1 cellular context compared by ENCODE assay signal in the genomic region with DNA sequence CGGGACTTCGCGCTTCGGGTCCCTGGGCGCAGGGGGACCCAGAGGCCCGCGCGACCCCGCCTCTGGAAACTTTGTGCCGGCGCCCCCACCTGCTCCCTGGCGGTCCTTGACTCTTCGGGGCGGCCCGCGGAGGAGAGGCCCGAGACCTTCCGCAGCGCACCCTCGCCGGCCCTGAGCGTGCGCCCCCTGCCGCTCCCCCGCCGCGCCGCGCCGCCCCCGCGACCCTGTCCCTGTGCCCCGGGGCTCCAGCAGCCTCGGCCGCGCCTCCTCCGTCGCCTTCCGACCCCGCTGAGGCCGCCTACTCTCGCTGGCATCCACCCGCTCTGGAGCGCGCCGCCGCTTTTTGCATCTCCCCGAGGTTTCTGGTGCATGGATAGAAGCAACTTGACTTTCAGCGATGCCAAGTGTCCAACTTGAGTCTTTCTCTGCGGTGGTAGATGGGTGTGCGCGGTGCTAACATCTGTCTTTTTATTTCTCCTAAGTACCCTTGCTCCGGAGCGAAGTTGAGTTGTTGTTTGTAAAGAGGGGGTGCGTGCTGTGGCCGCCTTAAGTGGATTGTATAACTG.
TF ChIP-seq lines count a peak whose summit lies in the region.

No MANE protein-coding gene starts in this region.

TF ChIP-seq in SK-N-SH, 30 proteins besides CTCF, POLR2A, EP300 and RAD21 (continued from another document):
- TF ChIP-seq CHD2 (IDR thresholded peaks at IDR 0.05; ENCODE audit: low read length, partially characterized antibody) (peak; percentile 31), SIN3A (IDR thresholded peaks at IDR 0.05; ENCODE audit: borderline replicate concordance, low read depth, low read length) (peak; percentile 44; the same call in 1 of the 2 replicates), RXRA (IDR thresholded peaks at IDR 0.05; ENCODE audit: borderline replicate concordance, low read depth) (no peak), GABPA (IDR thresholded peaks at IDR 0.05; ENCODE audit: low read depth) (no peak), RCOR1 (IDR thresholded peaks at IDR 0.05; ENCODE audit: low read length) (no peak)
- TF ChIP-seq, protein P1, sequence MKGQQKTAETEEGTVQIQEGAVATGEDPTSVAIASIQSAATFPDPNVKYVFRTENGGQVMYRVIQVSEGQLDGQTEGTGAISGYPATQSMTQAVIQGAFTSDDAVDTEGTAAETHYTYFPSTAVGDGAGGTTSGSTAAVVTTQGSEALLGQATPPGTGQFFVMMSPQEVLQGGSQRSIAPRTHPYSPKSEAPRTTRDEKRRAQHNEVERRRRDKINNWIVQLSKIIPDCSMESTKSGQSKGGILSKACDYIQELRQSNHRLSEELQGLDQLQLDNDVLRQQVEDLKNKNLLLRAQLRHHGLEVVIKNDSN (IDR thresholded peaks at IDR 0.05; ENCODE audit: borderline replicate concordance, low read depth), result no peak
- TF ChIP-seq, protein P2, sequence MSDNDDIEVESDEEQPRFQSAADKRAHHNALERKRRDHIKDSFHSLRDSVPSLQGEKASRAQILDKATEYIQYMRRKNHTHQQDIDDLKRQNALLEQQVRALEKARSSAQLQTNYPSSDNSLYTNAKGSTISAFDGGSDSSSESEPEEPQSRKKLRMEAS (IDR thresholded peaks at IDR 0.05; ENCODE audit: low read depth), result 0 out of 2 replicates have a peak, but pooled peaks have one; percentile 7
